Comparison of ENCODE assay signal across 8 cellular contexts in genomic region chr10:30436200-30436599, GRCh38. TPM values are rescaled to one million over a fixed set of nuclear protein-coding genes. Genes with fewer than 3 reads are reported as not detected.
DNase-seq lines count a peak whose midpoint lies in the region; TF ChIP-seq lines count a peak whose summit lies in the region.

No MANE protein-coding gene starts in this region.

- TF ChIP-seq CTCF in DOHH2 (IDR thresholded peaks at IDR 0.05; ENCODE audit: low read depth, low read length, poor library complexity, severe bottlenecking), result no peak
- no peak for TF ChIP-seq CTCF in Loucy (conservative IDR thresholded peaks at IDR 0.05; ENCODE audit: low read length)
- TF ChIP-seq CTCF in astrocyte of the spinal cord (IDR thresholded peaks at IDR 0.05; ENCODE audit: low read depth, low read length), result no peak
- no peak for TF ChIP-seq CTCF in type B pancreatic cell (conservative IDR thresholded peaks at IDR 0.05)

- peak overlapping the region; percentile 66 for H3K4me3 ChIP-seq in DOHH2 (ENCODE audit: low read length)
- H3K4me3 ChIP-seq in Loucy (ENCODE audit: low read length, poor library complexity, severe bottlenecking), result peak overlapping the region; percentile 70
- H3K4me3 ChIP-seq in astrocyte of the spinal cord (ENCODE audit: low read depth, low read length), result no peak overlapping the region

- no peaks in the 10 kb centered on the region for H4K20me1 ChIP-seq in DOHH2 (ENCODE audit: control insufficient read depth, insufficient read depth, low read depth, low read length)
- H4K20me1 ChIP-seq in Loucy (ENCODE audit: insufficient read depth, low read length, poor library complexity, severe bottlenecking), result peaks cover 7% of the 10 kb centered on the region

- H3K9me2 ChIP-seq in DOHH2 (replicated peaks; ENCODE audit: control insufficient read depth, low read length) (no peaks in the 10 kb centered on the region), Loucy (replicated peaks; ENCODE audit: low read depth, low read length) (no peaks in the 10 kb centered on the region)

- H3K79me2 ChIP-seq in DOHH2 (ENCODE audit: control insufficient read depth, low read length), result peaks cover 14% of the 10 kb centered on the region
- peaks cover 51% of the 10 kb centered on the region for H3K79me2 ChIP-seq in Loucy (ENCODE audit: insufficient read depth, low read length)

- DNase-seq in astrocyte of the spinal cord (ENCODE audit: low read depth, low spot score) (peak; percentile 65), left kidney (ENCODE audit: low read depth, low spot score) (peak; percentile 81), type B pancreatic cell (ENCODE audit: extremely low spot score, unreplicated experiment) (no peak), pons (ENCODE audit: low spot score) (no peak), NCI-H345 (lab: John Stamatoyannopoulos, UW) (no peak)
- no peak for DNase-seq in effector CD4-positive, alpha-beta T cell

- no peaks in the 10 kb centered on the region for H3K9me3 ChIP-seq in DOHH2 (ENCODE audit: control insufficient read depth, insufficient read depth, low read length)
- H3K9me3 ChIP-seq in Loucy (ENCODE audit: insufficient read depth, low read depth, low read length), result no peaks in the 10 kb centered on the region

- H3K4me2 ChIP-seq in DOHH2 (ENCODE audit: low read length), result peak overlapping the region; percentile 89
- peak overlapping the region; percentile 83 for H3K4me2 ChIP-seq in Loucy (ENCODE audit: low read depth, low read length, poor library complexity, severe bottlenecking)

- H3K36me3 ChIP-seq in DOHH2 (ENCODE audit: control insufficient read depth, low read length) (peaks cover 16% of the 10 kb centered on the region), Loucy (ENCODE audit: insufficient read depth, low read length) (no peaks in the 10 kb centered on the region)

- peak overlapping the region; percentile 2; the same call in 1 of the 2 replicates for H3K27ac ChIP-seq in DOHH2 (ENCODE audit: low read depth, low read length)

- peaks cover 4% of the 10 kb centered on the region for H3K27me3 Mint-ChIP-seq in type B pancreatic cell

- H3F3A ChIP-seq in DOHH2 (ENCODE audit: control insufficient read depth, insufficient read depth) (peaks cover 28% of the 10 kb centered on the region), Loucy (ENCODE audit: low read depth) (peaks cover 7% of the 10 kb centered on the region; the same call in 1 of the 2 replicates)

- H3K27me3 ChIP-seq in DOHH2 (ENCODE audit: control insufficient read depth, low read length), result no peaks in the 10 kb centered on the region
- H3K27me3 ChIP-seq in Loucy (ENCODE audit: insufficient read depth, low read length, poor library complexity, severe bottlenecking), result peaks cover 5% of the 10 kb centered on the region

- peaks cover 44% of the 10 kb centered on the region for H3K4me1 Mint-ChIP-seq in type B pancreatic cell (ENCODE audit: unreplicated experiment)

- peak overlapping the region; percentile 61 for H3K9ac ChIP-seq in Loucy (ENCODE audit: low read depth, low read length, poor library complexity, severe bottlenecking)

- in situ Hi-C loops in astrocyte of the spinal cord (cut with HindIII; ENCODE audit: low sequenced_read_pairs), result no loop called here

- peaks cover 56% of the 10 kb centered on the region for H3K4me1 ChIP-seq in DOHH2 (ENCODE audit: control insufficient read depth, low read length)
- peaks cover 52% of the 10 kb centered on the region for H3K4me1 ChIP-seq in Loucy (ENCODE audit: insufficient read depth, low read length, poor library complexity, severe bottlenecking)

- peak overlapping the region; percentile 93 for H3K4me3 Mint-ChIP-seq in type B pancreatic cell

- H2AFZ ChIP-seq in Loucy (ENCODE audit: low read length), result no peak overlapping the region

- H3K27ac Mint-ChIP-seq in type B pancreatic cell, result peak overlapping the region; percentile 89

- H3K36me3 Mint-ChIP-seq in type B pancreatic cell, result peaks cover 10% of the 10 kb centered on the region

- H3K9me3 Mint-ChIP-seq in type B pancreatic cell, result peaks cover 4% of the 10 kb centered on the region

RNA-seq across cellular contexts. Expression of gene MAP3K8, which starts 2.2 kb away (rescaled TPM):
- 22.6 and 37.3 TPM in 2 replicates for total RNA-seq in type B pancreatic cell (ENCODE audit: low replicate concordance)

Comparison
In these comparisons a context has a peak if more than half of its experiments do, and no peak if none do; other contexts are left out.
1. DNase-seq: peak in astrocyte of the spinal cord (single experiment) and left kidney (single experiment); none in type B pancreatic cell (single experiment), pons (single experiment), effector CD4-positive, alpha-beta T cell (single experiment) and NCI-H345 (single experiment).